7 cellular contexts compared by ENCODE assay signal in the genomic region with DNA sequence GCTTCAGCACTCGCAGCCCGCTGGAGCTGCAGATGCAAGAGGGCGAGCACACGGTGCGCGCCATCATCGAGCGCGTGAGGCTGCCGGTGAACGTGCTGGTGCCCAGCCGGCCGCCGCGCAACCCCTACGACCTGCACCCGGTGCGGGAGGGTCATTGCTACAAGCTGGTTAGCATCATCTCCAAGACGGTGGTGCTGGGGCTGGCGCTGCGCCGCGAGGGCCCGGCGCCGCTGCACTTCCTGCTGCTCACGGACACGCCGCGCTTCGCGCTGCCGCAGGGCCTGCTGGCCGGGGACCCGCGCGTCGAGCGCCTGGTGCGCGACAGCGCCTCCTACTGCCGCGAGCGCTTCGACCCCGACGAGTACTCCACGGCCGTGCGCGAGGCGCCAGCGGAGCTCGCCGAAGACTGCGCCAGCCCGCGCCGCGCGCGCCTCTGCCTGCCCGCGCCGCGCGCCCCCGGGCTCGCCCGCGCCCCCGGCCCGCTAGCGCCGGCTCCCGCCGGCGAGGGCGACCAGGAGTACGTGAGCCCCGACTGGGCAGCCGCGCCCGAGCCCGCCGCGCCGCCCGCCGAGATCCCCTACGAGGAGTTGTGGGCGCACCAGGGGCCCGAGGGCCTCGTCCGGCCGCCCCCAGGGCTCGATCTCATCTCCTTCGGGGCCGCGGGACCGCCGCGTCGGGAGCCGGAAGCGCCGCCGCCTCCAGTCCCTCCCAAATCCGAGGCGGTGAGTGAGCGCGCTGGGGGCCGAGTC. TPM values are rescaled to one million over a fixed set of nuclear protein-coding genes. Genes with fewer than 3 reads are reported as not detected.
A peak's percentile ranks its signal among the peaks of the same experiment; 100 is the strongest.
DNase-seq lines count a peak whose midpoint lies in the region; ATAC-seq and FAIRE-seq lines count a peak whose summit lies in the region.

No MANE protein-coding gene starts in this region.

- H3K36me3 ChIP-seq in adipocyte (ENCODE audit: control insufficient read depth, insufficient read depth, low read length, severe bottlenecking) (peaks cover under 1% of the 10 kb centered on the region), iPS DF 6.9 (ENCODE audit: control insufficient read depth, insufficient read depth, low read length) (no peaks in the 10 kb centered on the region), small intestine (ENCODE audit: control insufficient read depth in 2 of 2, insufficient read depth in 2 of 2, low read length in 2 of 2) (no peaks in the 10 kb centered on the region)

- no CpG with 5 or more reads among the region's 114 CpGs for WGBS in iPS DF 6.9 (ENCODE audit: insufficient coverage, insufficient read length)
- 1 to 3% (median 2%) methylated on average over 60 to 114 of the region's 114 CpGs for WGBS in small intestine, 3 donors

- ATAC-seq in GM18867 (IDR thresholded peaks at IDR 0.05; ENCODE audit: unreplicated experiment) (peak; percentile 75), HG03135 (IDR thresholded peaks at IDR 0.05; ENCODE audit: unreplicated experiment) (peak; percentile 81)

- DNase-seq in SKM-1 (lab: John Stamatoyannopoulos, UW; ENCODE audit: unreplicated experiment), result peak; percentile 74
- DNase-seq in adipocyte (ENCODE audit: low read depth), result peak; percentile 92
- DNase-seq in iPS DF 6.9 (ENCODE audit: low read depth, low spot score), result peak; percentile 81
- DNase-seq in small intestine, result peak; percentile 79
- DNase-seq in AML-193 (lab: John Stamatoyannopoulos, UW), result no peak

- peak overlapping the region; percentile 86 for H3K4me3 ChIP-seq in adipocyte (ENCODE audit: low read length)
- H3K4me3 ChIP-seq in iPS DF 6.9 (ENCODE audit: low read length), result peak overlapping the region; percentile 40; the same call in 1 of the 2 replicates
- peak overlapping the region; percentile 28 to 58 for H3K4me3 ChIP-seq in small intestine (ENCODE audit: low read depth in 1 of 2, low read length in 2 of 2)

- H3K9me3 ChIP-seq in adipocyte (ENCODE audit: control insufficient read depth, low read length) (no peaks in the 10 kb centered on the region), iPS DF 6.9 (ENCODE audit: control insufficient read depth, insufficient read depth, low read length) (no peaks in the 10 kb centered on the region), small intestine (ENCODE audit: control insufficient read depth, low read depth) (no peaks in the 10 kb centered on the region)

- no peak for FAIRE-seq in small intestine (lab: Jason Lieb, UNC)

- peak overlapping the region; percentile 84 for H3K9ac ChIP-seq in adipocyte (ENCODE audit: low read length)

- H3K27me3 ChIP-seq in adipocyte (replicated peaks; ENCODE audit: control insufficient read depth, insufficient read depth, low read length) (no peaks in the 10 kb centered on the region), iPS DF 6.9 (ENCODE audit: control insufficient read depth, insufficient read depth, low read length) (no peaks in the 10 kb centered on the region), small intestine (ENCODE audit: control insufficient read depth in 2 of 2, insufficient read depth in 2 of 2, low read length in 2 of 2) (no peaks in the 10 kb centered on the region)

- H3K4me1 ChIP-seq in adipocyte (ENCODE audit: control insufficient read depth, insufficient read depth, low read length) (peaks cover 15% of the 10 kb centered on the region), iPS DF 6.9 (ENCODE audit: control insufficient read depth, insufficient read depth, low read length) (no peaks in the 10 kb centered on the region), small intestine (ENCODE audit: control insufficient read depth in 2 of 2, insufficient read depth in 1 of 2, low read depth in 1 of 2, low read length in 1 of 2) (no peaks in the 10 kb centered on the region)

- H3K27ac ChIP-seq in iPS DF 6.9 (ENCODE audit: low read length), result no peak overlapping the region
- peak overlapping the region in 1 of 2 donors; percentile 17 for H3K27ac ChIP-seq in small intestine (ENCODE audit: low read depth in 1 of 2, low read length in 1 of 2)

RNA-seq across cellular contexts. Expression of gene GAREM2, which starts 11.8 kb away (rescaled TPM):
- polyA plus RNA-seq in small intestine, result 1 to 10 TPM in 1 of 3 donors, under 1 TPM in 2; 0.22 to 1.2 (median 0.54) TPM

RNA-seq across cellular contexts. Expression of gene HADHA, which starts 59.7 kb away (rescaled TPM):
- 100 to 1,000 TPM; 145 to 209 (median 170) TPM for polyA plus RNA-seq in small intestine

Comparison
In these comparisons a context has a peak if more than half of its experiments do, and no peak if none do; other contexts are left out.
1. DNase-seq: peak in SKM-1 (single experiment), adipocyte (single experiment), iPS DF 6.9 (single experiment) and small intestine (single experiment); none in AML-193 (0 of 2).
2. Peak in every context shown above with its lines, with median percentiles within 50 percentile points of each other: H3K4me3 ChIP-seq.